In the genomic region with DNA sequence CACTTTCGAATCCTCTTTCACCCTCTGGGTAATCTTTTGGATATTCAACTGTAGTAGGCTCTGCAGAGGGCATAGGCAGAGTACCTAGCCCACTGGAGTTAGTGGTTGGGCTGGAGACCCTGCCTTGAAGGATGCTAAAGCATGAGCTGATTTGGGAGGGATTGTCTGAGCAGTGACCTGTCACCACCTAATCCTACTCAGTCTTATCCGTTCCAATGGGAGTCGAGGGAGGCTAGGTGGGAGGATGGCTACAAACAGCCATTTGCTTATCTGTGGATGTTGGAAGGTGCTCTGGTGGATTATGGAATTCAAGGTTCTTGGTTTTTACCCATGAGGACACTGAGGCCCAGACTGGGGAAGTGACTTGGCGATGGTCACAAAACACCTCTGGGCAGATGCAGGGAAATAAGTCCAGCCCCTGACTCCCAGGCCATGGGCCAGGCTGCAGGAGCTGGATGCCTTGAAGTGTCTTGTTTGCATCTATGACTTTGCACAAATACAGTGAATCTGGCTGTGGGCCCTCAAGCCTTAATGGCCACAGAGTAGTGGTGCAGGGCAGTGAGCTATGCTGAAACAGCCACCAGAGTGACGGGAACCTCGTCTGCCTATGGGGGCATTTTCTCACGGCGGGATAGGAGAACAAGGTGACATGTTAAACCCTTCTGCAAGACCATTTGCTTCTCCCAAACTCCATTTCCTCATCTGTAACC, we compare ENCODE assay signal across 8 cellular contexts. TPM values are rescaled to one million over a fixed set of nuclear protein-coding genes. Genes with fewer than 3 reads are reported as not detected.
DNase-seq lines count a peak whose midpoint lies in the region; ATAC-seq and TF ChIP-seq lines count a peak whose summit lies in the region.

No MANE protein-coding gene starts in this region.

- H3K27me3 ChIP-seq in layer of hippocampus (ENCODE audit: control insufficient read depth, insufficient read depth, low read length) (no peaks in the 10 kb centered on the region), testis (no peaks in the 10 kb centered on the region)

- DNase-seq in activated CD4-positive, alpha-beta T cell treated with anti-CD3 and anti-CD28 coated beads, Interleukin-2, amount 10 ng/mL, durations not matched to agents 24 days and 14 days: peak; percentile 63
- DNase-seq in activated CD4-positive, alpha-beta T cell treated with anti-CD3 and anti-CD28 coated beads, Interleukin-2, amount 50 U/mL, for 4 hours: no peak
- no peak for DNase-seq in testis

- ATAC-seq in HG03354 (IDR thresholded peaks at IDR 0.05; ENCODE audit: poor library complexity, severe bottlenecking, unreplicated experiment) (no peak), HG03025 (IDR thresholded peaks at IDR 0.05; ENCODE audit: low FRiP score, unreplicated experiment) (no peak), GM21717 (IDR thresholded peaks at IDR 0.05; ENCODE audit: unreplicated experiment) (no peak)

- H3K27ac Mint-ChIP-seq in activated CD4-positive, alpha-beta T cell treated with anti-CD3 and anti-CD28 coated beads, Interleukin-2, amount 10 ng/mL, durations not matched to agents 24 days and 14 days: peak overlapping the region; percentile 89
- H3K27ac Mint-ChIP-seq in activated naive CD8-positive, alpha-beta T cell: peak overlapping the region; percentile 83

- H3K27me3 Mint-ChIP-seq in activated CD4-positive, alpha-beta T cell treated with anti-CD3 and anti-CD28 coated beads, Interleukin-2, amount 10 ng/mL, durations not matched to agents 24 days and 14 days: no peaks in the 10 kb centered on the region
- H3K27me3 Mint-ChIP-seq in activated naive CD8-positive, alpha-beta T cell: no peaks in the 10 kb centered on the region

- no peaks in the 10 kb centered on the region for H3K9me3 ChIP-seq in testis

- no peak for TF ChIP-seq POLR2A in testis (IDR thresholded peaks at IDR 0.05)

- 50 to 58% methylated on average over 4 to 8 of the region's 8 CpGs for WGBS in testis, 2 donors

- H3K4me1 ChIP-seq in testis: peaks cover 31% of the 10 kb centered on the region

- no peak overlapping the region for H3K4me3 ChIP-seq in testis

- no peaks in the 10 kb centered on the region for H3K9me3 Mint-ChIP-seq in activated CD4-positive, alpha-beta T cell treated with anti-CD3 and anti-CD28 coated beads, Interleukin-2, amount 10 ng/mL, durations not matched to agents 24 days and 14 days
- no peaks in the 10 kb centered on the region for H3K9me3 Mint-ChIP-seq in activated naive CD8-positive, alpha-beta T cell (ENCODE audit: low read depth)

- TF ChIP-seq CTCF in testis (IDR thresholded peaks at IDR 0.05): no peak

- H3K36me3 ChIP-seq in testis (ENCODE audit: low read depth, missing control alignments): no peaks in the 10 kb centered on the region

- intact Hi-C loops in activated CD4-positive, alpha-beta T cell treated with anti-CD3 and anti-CD28 coated beads, Interleukin-2, amount 10 ng/mL, durations not matched to agents 24 days and 14 days (cut with micrococcal nuclease): loop anchor here (1.0 to 5.0 kb wide), 3 partner anchors 22 to 195 kb away; partner anchors contain the start of genes SNRNP35 and TMED2
- intact Hi-C loops in testis (cut with DNase I; ENCODE audit: low total_unique reads): no loop called here

- peaks cover 34% of the 10 kb centered on the region for H3K4me1 Mint-ChIP-seq in activated CD4-positive, alpha-beta T cell treated with anti-CD3 and anti-CD28 coated beads, Interleukin-2, amount 10 ng/mL, durations not matched to agents 24 days and 14 days
- H3K4me1 Mint-ChIP-seq in activated naive CD8-positive, alpha-beta T cell (ENCODE audit: low read depth): peaks cover 32% of the 10 kb centered on the region

- H3K36me3 Mint-ChIP-seq in activated CD4-positive, alpha-beta T cell treated with anti-CD3 and anti-CD28 coated beads, Interleukin-2, amount 10 ng/mL, durations not matched to agents 24 days and 14 days (ENCODE audit: low read depth): peaks cover 28% of the 10 kb centered on the region
- no peaks in the 10 kb centered on the region for H3K36me3 Mint-ChIP-seq in activated naive CD8-positive, alpha-beta T cell

- H3K4me3 Mint-ChIP-seq in activated CD4-positive, alpha-beta T cell treated with anti-CD3 and anti-CD28 coated beads, Interleukin-2, amount 10 ng/mL, durations not matched to agents 24 days and 14 days: peak overlapping the region; percentile 85
- peak overlapping the region; percentile 88 for H3K4me3 Mint-ChIP-seq in activated naive CD8-positive, alpha-beta T cell

- H3K27ac ChIP-seq in layer of hippocampus (ENCODE audit: low read depth, low read length): peak overlapping the region; percentile 97
- H3K27ac ChIP-seq in testis: peak overlapping the region; percentile 86 to 94

RNA-seq across cellular contexts. Expression of gene KMT5A, which starts 3.7 kb away (rescaled TPM):
- 63.7 and 67.3 TPM in 2 replicates for total RNA-seq in activated CD4-positive, alpha-beta T cell treated with anti-CD3 and anti-CD28 coated beads, Interleukin-2, amount 10 ng/mL, durations not matched to agents 24 days and 14 days
- 10 to 100 TPM; 25.3 to 28.3 TPM for total RNA-seq in testis
- 25.2 TPM for polyA plus RNA-seq in testis (ENCODE audit: insufficient read depth, low read depth, low replicate concordance)

RNA-seq across cellular contexts. Expression of gene SBNO1, which starts 23.0 kb away (rescaled TPM):
- total RNA-seq in activated CD4-positive, alpha-beta T cell treated with anti-CD3 and anti-CD28 coated beads, Interleukin-2, amount 10 ng/mL, durations not matched to agents 24 days and 14 days: 54.2 and 56.1 TPM in 2 replicates
- 10 to 100 TPM; 91.4 TPM for total RNA-seq in testis
- 114 TPM for polyA plus RNA-seq in testis (ENCODE audit: insufficient read depth, low read depth, low replicate concordance)

RNA-seq across cellular contexts. Expression of gene RILPL2, which starts 48.8 kb away (rescaled TPM):
- 17.2 TPM in 2 replicates for total RNA-seq in activated CD4-positive, alpha-beta T cell treated with anti-CD3 and anti-CD28 coated beads, Interleukin-2, amount 10 ng/mL, durations not matched to agents 24 days and 14 days
- 1 to 10 TPM; 2.2 to 2.8 TPM for total RNA-seq in testis
- 3.6 TPM for polyA plus RNA-seq in testis (ENCODE audit: insufficient read depth, low read depth, low replicate concordance)
